ENCODE assay signal across 10 cellular contexts in the genomic region with DNA sequence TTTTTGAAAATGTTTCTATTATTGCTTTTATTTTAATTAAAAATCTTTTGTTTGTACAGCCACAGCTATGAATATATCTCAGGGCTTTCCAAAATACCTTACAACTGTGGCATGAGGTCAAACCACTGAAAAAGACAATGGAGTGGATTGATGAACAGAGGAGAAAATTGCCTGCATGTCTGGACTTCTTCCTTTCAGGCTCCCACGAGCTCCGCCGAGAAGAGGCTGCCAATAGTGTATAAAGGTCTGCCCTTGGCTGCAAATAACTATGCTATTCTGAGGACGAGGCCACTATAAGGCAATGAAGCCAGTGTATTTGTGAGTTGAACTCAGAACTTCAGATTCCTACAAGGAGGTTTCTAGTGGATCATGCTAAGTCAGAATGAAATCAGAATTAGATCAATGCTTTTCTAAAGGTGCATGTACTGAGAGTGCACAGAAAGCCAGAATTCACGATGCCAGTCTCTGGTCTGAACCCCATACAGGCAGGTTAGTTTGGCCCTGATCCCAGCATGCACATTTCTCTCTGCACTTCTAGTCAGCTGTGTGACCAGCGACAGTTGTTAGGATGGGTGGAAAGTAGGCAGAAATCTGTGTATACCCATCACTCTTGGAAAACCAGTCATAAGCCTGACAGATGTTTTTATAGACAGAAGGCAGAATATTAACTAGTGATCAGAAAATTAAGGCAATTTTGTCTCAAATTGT. TPM values are rescaled to one million over a fixed set of nuclear protein-coding genes. Genes with fewer than 3 reads are reported as not detected.
A peak's percentile ranks its signal among the peaks of the same experiment; 100 is the strongest.
DNase-seq lines count a peak whose midpoint lies in the region; ATAC-seq and TF ChIP-seq lines count a peak whose summit lies in the region.
"Had no signal": no experiment of that assay in that cellular context is flagged by ENCODE, and none has a peak within 500 bp of the region (broad histone marks: within the 10 kb centered on the region; RNA-seq: fewer than 3 reads in every experiment).

No MANE protein-coding gene starts in this region.

- no peaks in the 10 kb centered on the region for H3K27me3 ChIP-seq in muscle layer of duodenum (ENCODE audit: low read depth, low read length)
- no peaks in the 10 kb centered on the region for H3K27me3 ChIP-seq in naive thymus-derived CD4-positive, alpha-beta T cell (ENCODE audit: control insufficient read depth in 2 of 2, insufficient read depth in 2 of 2, low read length in 2 of 2)

- H3K27me3 Mint-ChIP-seq in naive thymus-derived CD4-positive, alpha-beta T cell = no peaks in the 10 kb centered on the region

- H3K9me3 ChIP-seq in muscle layer of duodenum (ENCODE audit: control insufficient read depth in 1 of 2, low read length in 2 of 2) = no peaks in the 10 kb centered on the region
- H3K9me3 ChIP-seq in naive thymus-derived CD4-positive, alpha-beta T cell (ENCODE audit: control insufficient read depth in 2 of 3, low read length in 3 of 3) = no peaks in the 10 kb centered on the region

- no peaks in the 10 kb centered on the region for H3K9me3 Mint-ChIP-seq in naive thymus-derived CD4-positive, alpha-beta T cell
- H3K9me3 Mint-ChIP-seq: activated naive CD4-positive, alpha-beta T cell treated with anti-CD3 and anti-CD28 coated beads, Interleukin-2, amount 50 U/mL, for 72 hours had no signal

- H3K27ac Mint-ChIP-seq in naive thymus-derived CD4-positive, alpha-beta T cell = no peak overlapping the region
- H3K27ac Mint-ChIP-seq: activated naive CD4-positive, alpha-beta T cell treated with anti-CD3 and anti-CD28 coated beads, Interleukin-2, amount 50 U/mL, for 72 hours had no signal

- TF ChIP-seq CTCF in 22Rv1 (IDR thresholded peaks at IDR 0.05) (no peak), omental fat pad (IDR thresholded peaks at IDR 0.05) (no peak)

- CTCF ChIA-PET in naive thymus-derived CD4-positive, alpha-beta T cell (lab: Charles Lee) = no interaction called here

- in situ Hi-C loops in SK-MEL-5 (cut with HindIII; ENCODE audit: low pct_unique_long_range_greater_than_20kb, low sequenced_read_pairs) = no loop called here

- peaks cover 0 to 5% of the 10 kb centered on the region in 2 donors for H3K36me3 ChIP-seq in muscle layer of duodenum (ENCODE audit: control insufficient read depth in 1 of 2, insufficient read depth in 2 of 2, low read length in 2 of 2)
- no peaks in the 10 kb centered on the region for H3K36me3 ChIP-seq in naive thymus-derived CD4-positive, alpha-beta T cell (ENCODE audit: control insufficient read depth in 2 of 3, insufficient read depth in 3 of 3, low read length in 3 of 3)

- H3K36me3 Mint-ChIP-seq in naive thymus-derived CD4-positive, alpha-beta T cell = peaks cover 0 to 3% (median 0%) of the 10 kb centered on the region in 5 donors
- H3K36me3 Mint-ChIP-seq: activated naive CD4-positive, alpha-beta T cell treated with anti-CD3 and anti-CD28 coated beads, Interleukin-2, amount 50 U/mL, for 72 hours had no signal

- intact Hi-C loops in naive thymus-derived CD4-positive, alpha-beta T cell (cut with micrococcal nuclease) = no loop called here

- H3K4me1 ChIP-seq in muscle layer of duodenum (ENCODE audit: control insufficient read depth in 1 of 2, insufficient read depth in 2 of 2, low read length in 2 of 2) = peaks cover 10 to 25% of the 10 kb centered on the region in 2 donors
- peaks cover 0 to 4% of the 10 kb centered on the region in 2 donors for H3K4me1 ChIP-seq in naive thymus-derived CD4-positive, alpha-beta T cell (ENCODE audit: control insufficient read depth in 2 of 2, insufficient read depth in 2 of 2, low read length in 2 of 2)

- ATAC-seq in activated CD4-positive, CD25-positive, alpha-beta regulatory T cell treated with anti-CD3 and anti-CD28 coated beads, Interleukin-2, amount 50 U/mL, for 24 hours = no peak
- no peak for ATAC-seq in omental fat pad (ENCODE audit: low FRiP score)
- ATAC-seq in naive thymus-derived CD4-positive, alpha-beta T cell = no peak
- ATAC-seq: activated naive CD4-positive, alpha-beta T cell treated with anti-CD3 and anti-CD28 coated beads, Interleukin-2, amount 50 U/mL, for 72 hours had no signal

- H3K27ac ChIP-seq in 22Rv1 (peak overlapping the region; percentile 95), muscle layer of duodenum (ENCODE audit: low read length) (peak overlapping the region; percentile 62)
- no peak overlapping the region for H3K27ac ChIP-seq in naive thymus-derived CD4-positive, alpha-beta T cell (ENCODE audit: low read depth, low read length)

- DNase-seq in SK-MEL-5 (ENCODE audit: low read depth, low spot score) (peak; percentile 80), fibroblast of peridontal ligament (ENCODE audit: extremely low read depth) (peak; percentile 31), SHP77 treated with DMSO at 0.1 percent for 48 hours (lab: John Stamatoyannopoulos, UW) (no peak), omental fat pad (ENCODE audit: low spot score) (no peak)
- DNase-seq in naive thymus-derived CD4-positive, alpha-beta T cell = no peak
- DNase-seq: AML-193 had no signal

- no peak overlapping the region for H3K4me3 ChIP-seq in muscle layer of duodenum (ENCODE audit: low read depth in 1 of 2, low read length in 2 of 2)
- no peak overlapping the region for H3K4me3 ChIP-seq in naive thymus-derived CD4-positive, alpha-beta T cell (ENCODE audit: low read length)

- H3K4me1 Mint-ChIP-seq in naive thymus-derived CD4-positive, alpha-beta T cell = peaks cover 0 to 45% (median 18%) of the 10 kb centered on the region in 7 donors

- H3K4me3 Mint-ChIP-seq in naive thymus-derived CD4-positive, alpha-beta T cell = no peak overlapping the region

- POLR2A ChIA-PET in naive thymus-derived CD4-positive, alpha-beta T cell (lab: Charles Lee) = no interaction called here

RNA-seq across cellular contexts. Expression of a gene that starts 42.7 kb away (rescaled TPM):
- total RNA-seq in SK-MEL-5 (2014; rRNA removed; shearing (Covaris generic)) = 17.1 and 18.0 TPM in 2 replicates
- polyA plus RNA-seq in SK-MEL-5 (2015; cell fraction: cytosol; rRNA removed) = 20.1 and 24.0 TPM in 2 replicates
- polyA plus RNA-seq in SK-MEL-5 (2015; cell fraction: nucleus; rRNA removed) = 4.3 and 12.0 TPM in 2 replicates
- 100 to 1,000 TPM; 248 to 593 (median 409) TPM for total RNA-seq in omental fat pad
- 10 to 100 TPM in 2 of 5 experiments, 1 to 10 TPM in 3; 8.0 to 31.3 (median 8.4) TPM for total RNA-seq in naive thymus-derived CD4-positive, alpha-beta T cell
- polyA plus RNA-seq in naive thymus-derived CD4-positive, alpha-beta T cell = 10 to 100 TPM; 20.3 to 24.3 TPM

Comparison
In these comparisons a context has a peak if more than half of its experiments do, and no peak if none do; other contexts are left out.
1. DNase-seq: peak in SK-MEL-5 (single experiment) and fibroblast of peridontal ligament (single experiment); none in SHP77 treated with DMSO at 0.1 percent for 48 hours (single experiment), omental fat pad (single experiment) and naive thymus-derived CD4-positive, alpha-beta T cell (0 of 9).
2. RNA of a gene that starts 42.7 kb away (total RNA-seq): 248 to 593 TPM in omental fat pad; 17.1 to 18.0 TPM in SK-MEL-5 and 8.0 to 31.3 TPM in naive thymus-derived CD4-positive, alpha-beta T cell; every median in the first group is over 4 times any median in the second.